Comparison of ENCODE assay signal across 18 cellular contexts in the genomic region with DNA sequence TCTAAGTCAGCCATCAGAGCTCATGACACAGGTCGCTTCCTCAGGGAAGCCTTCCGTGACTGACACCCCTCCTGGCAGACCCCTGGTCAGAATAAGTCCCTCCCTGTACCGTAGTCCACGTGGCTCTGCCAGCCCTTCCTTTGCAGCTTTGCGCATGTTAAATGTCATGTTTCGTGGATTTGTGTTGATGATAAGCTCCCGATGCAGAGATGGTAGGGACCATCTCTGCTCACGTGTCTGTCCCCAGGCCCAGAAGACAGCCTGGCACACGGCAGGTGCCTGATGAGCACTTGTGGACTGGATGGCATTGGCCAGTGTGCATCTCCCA.
A peak's percentile ranks its signal among the peaks of the same experiment; 100 is the strongest.
DNase-seq lines count a peak whose midpoint lies in the region; ATAC-seq, FAIRE-seq and TF ChIP-seq lines count a peak whose summit lies in the region.
"Had no signal": no experiment of that assay in that cellular context is flagged by ENCODE, and none has a peak within 500 bp of the region (broad histone marks: within the 10 kb centered on the region; RNA-seq: fewer than 3 reads in every experiment).

No MANE protein-coding gene starts in this region.

- POLR2A ChIA-PET in A549 (lab: Yijun Ruan, JAX), result interaction anchor here (0.6 to 1.1 kb wide), 2 partner anchors 8 to 76 kb away, joined by 3 to 8 read pairs; partner anchors contain the start of gene DHRS3

- in situ Hi-C loops in gastrocnemius medialis (cut with MboI; ENCODE audit: low sequenced_read_pairs in 4 of 4), result loop anchor here in 1 of 4 donors (10.0 kb wide), 1 partner anchor 53 kb away; no protein-coding TSS in a partner anchor

- TF ChIP-seq CTCF in A549 (IDR thresholded peaks at IDR 0.05) (no peak), Peyer's patch (IDR thresholded peaks at IDR 0.05) (no peak), gastrocnemius medialis (IDR thresholded peaks at IDR 0.05 in 4 of 5, conservative IDR thresholded peaks at IDR 0.05 in 1 of 5) (no peak)

- no peak for FAIRE-seq in A549 (lab: Jason Lieb, UNC)
- FAIRE-seq: GM12878, HepG2, keratinocyte had no signal

- ATAC-seq in A549, result no peak
- no peak for ATAC-seq in gastrocnemius medialis
- no peak for ATAC-seq in HG03520 (IDR thresholded peaks at IDR 0.05; ENCODE audit: unreplicated experiment)
- ATAC-seq: GM12878 had no signal

- TF ChIP-seq RAD21 in A549 (conservative IDR thresholded peaks at IDR 0.05 in 1 of 2, IDR thresholded peaks at IDR 0.05 in 1 of 2), result no peak

- peak overlapping the region; percentile 80 to 92 for H3K27ac ChIP-seq in A549
- peak overlapping the region in 3 of 4 donors; percentile 13 to 67 (median 58) for H3K27ac ChIP-seq in Peyer's patch
- peak overlapping the region in 3 of 4 donors; percentile 55 to 83 (median 82) for H3K27ac ChIP-seq in gastrocnemius medialis
- H3K27ac ChIP-seq: epithelial cell of prostate, testis had no signal

- H3K4me1 ChIP-seq in A549, result peaks cover 19% of the 10 kb centered on the region
- peaks cover 0 to 11% (median 0%) of the 10 kb centered on the region in 4 donors for H3K4me1 ChIP-seq in Peyer's patch
- H3K4me1 ChIP-seq in gastrocnemius medialis, result peaks cover 18 to 27% of the 10 kb centered on the region in 2 donors

- TF ChIP-seq POLR2A in A549 (IDR thresholded peaks at IDR 0.05; ENCODE audit: low read length), result no peak
- TF ChIP-seq POLR2A in Peyer's patch (IDR thresholded peaks at IDR 0.05), result no peak
- TF ChIP-seq POLR2A in gastrocnemius medialis (IDR thresholded peaks at IDR 0.05), result no peak

- H3K27me3 ChIP-seq in Peyer's patch (no peaks in the 10 kb centered on the region), gastrocnemius medialis (no peaks in the 10 kb centered on the region)
- H3K27me3 ChIP-seq: testis had no signal

- H3K9me3 ChIP-seq in A549, result no peaks in the 10 kb centered on the region
- H3K9me3 ChIP-seq in Peyer's patch, result no peaks in the 10 kb centered on the region
- no peaks in the 10 kb centered on the region for H3K9me3 ChIP-seq in gastrocnemius medialis
- H3K9me3 ChIP-seq: testis had no signal

- H3K4me3 ChIP-seq in A549, result no peak overlapping the region
- no peak overlapping the region for H3K4me3 ChIP-seq in Peyer's patch
- H3K4me3 ChIP-seq in gastrocnemius medialis, result no peak overlapping the region
- H3K4me3 ChIP-seq: GM12878, testis had no signal

- H3K36me3 ChIP-seq in Peyer's patch (no peaks in the 10 kb centered on the region), gastrocnemius medialis (no peaks in the 10 kb centered on the region)

- 95% methylated on average over 9 of the region's 9 CpGs for WGBS in A549 (ENCODE audit: missing lambda C conversion rate)

- DNase-seq in A549 (ENCODE audit: low read depth in 1 of 2, low spot score in 1 of 2) (no peak), Peyer's patch (no peak), left kidney (ENCODE audit: low read depth, low spot score) (peak; percentile 29), gastrocnemius medialis (no peak), superior temporal gyrus (ENCODE audit: extremely low spot score) (no peak), midbrain (lab: John Stamatoyannopoulos, UW) (no peak), hippocampal formation (lab: John Stamatoyannopoulos, UW) (no peak)
- DNase-seq: activated gamma-delta T cell, anterior cingulate cortex, MM.1S, NCI-H1930, NCI-H526 treated with DMSO at 0.1 percent for 48 hours, testis had no signal

- no peak overlapping the region for H3K4me2 ChIP-seq in A549

- CTCF ChIA-PET in A549 (lab: Yijun Ruan, JAX), result no interaction called here

- TF ChIP-seq EP300 in A549 (IDR thresholded peaks at IDR 0.05), result no peak

- intact Hi-C loops in gastrocnemius medialis (cut with DNase I; ENCODE audit: low total_unique reads), result loop anchor here (5.0 kb wide), 1 partner anchor 90 kb away; no protein-coding TSS in a partner anchor

TF ChIP-seq in A549, 52 proteins besides CTCF, POLR2A, EP300 and RAD21:
- TF ChIP-seq HOXA7 (CRISPR knock-in tag; IDR thresholded peaks at IDR 0.05) (no peak), HES2 (IDR thresholded peaks at IDR 0.05) (no peak), CEBPB (IDR thresholded peaks at IDR 0.05) (no peak)
